Comparison of ENCODE assay signal across 15 cellular contexts in the genomic region with DNA sequence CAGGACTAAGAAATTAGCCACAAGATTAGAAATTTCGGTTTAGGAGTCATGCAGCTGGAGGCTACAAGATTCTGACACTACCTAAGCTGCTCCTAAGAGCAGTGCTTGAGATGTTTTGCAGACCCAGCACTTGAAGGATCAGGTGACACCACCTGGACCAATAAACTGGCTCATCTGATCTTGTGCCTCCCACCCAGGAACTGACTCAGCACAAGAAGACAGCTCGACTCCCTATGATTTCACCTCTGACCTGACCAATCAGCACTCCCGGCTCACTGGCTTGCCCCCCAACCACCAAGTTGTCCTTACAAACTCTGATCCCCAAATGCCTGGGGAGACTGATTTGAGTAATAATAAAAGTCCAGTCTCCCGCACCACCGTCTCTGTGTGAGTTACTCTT.
A peak's percentile ranks its signal among the peaks of the same experiment; 100 is the strongest.
DNase-seq lines count a peak whose midpoint lies in the region; ATAC-seq, FAIRE-seq and TF ChIP-seq lines count a peak whose summit lies in the region.
"Had no signal": no experiment of that assay in that cellular context is flagged by ENCODE, and none has a peak within 500 bp of the region (broad histone marks: within the 10 kb centered on the region; RNA-seq: fewer than 3 reads in every experiment).

No MANE protein-coding gene starts in this region.

- no peak for TF ChIP-seq EP300 in H1 (IDR thresholded peaks at IDR 0.05; ENCODE audit: borderline replicate concordance in 1 of 2, low read depth in 2 of 2, low read length in 2 of 2)

- DNase-seq in stimulated activated CD4-positive, alpha-beta T cell treated with anti-CD3 and anti-CD28 coated beads, Interleukin-15, amount 100 ng/mL, for 24 hours: peak; percentile 3
- no peak for DNase-seq in stimulated activated CD4-positive, alpha-beta T cell treated with anti-CD3 and anti-CD28 coated beads, Interleukin-2, amount 100 ng/mL, for 24 hours
- DNase-seq in NB4 (ENCODE audit: low read depth): peak; percentile 63
- DNase-seq in H1 (ENCODE audit: low read depth in 1 of 2, low spot score in 2 of 2): peak in 1 of 2 experiments; percentile 61
- no peak for DNase-seq in NCI-H2227 treated with DMSO at 0.1 percent for 48 hours (lab: John Stamatoyannopoulos, UW)
- no peak for DNase-seq in lower lobe of right lung
- DNase-seq: activated B cell treated with CpG ODN at 0.5 μM for 24 hours; activated T-cell treated with anti-CD3 and anti-CD28 coated beads, Interleukin-2, amount 50 U/mL, for 72 hours; aorta; Caco-2; NCI-H2081 treated with DMSO at 0.1 percent for 48 hours; pancreas had no signal

- peak overlapping the region; percentile 60; the same call in 1 of the 2 replicates for H3K27ac ChIP-seq in H1 (ENCODE audit: low read depth, low read length)
- H3K27ac ChIP-seq in lower lobe of right lung: no peak overlapping the region
- H3K27ac ChIP-seq: pancreas, tibial nerve had no signal

- H3K4me1 ChIP-seq in H1 (replicated peaks in 1 of 4; ENCODE audit: control insufficient read depth in 3 of 4, insufficient read depth in 4 of 4, low read length in 3 of 4) (peaks cover 2 to 21% (median 18%) of the 10 kb centered on the region in 4 experiments; a peak in 5 of 7 replicates), lower lobe of right lung (peaks cover 6% of the 10 kb centered on the region)
- H3K4me1 ChIP-seq: Caco-2, pancreas had no signal

- H3K27me3 ChIP-seq in H1 (replicated peaks in 1 of 4; ENCODE audit: control insufficient read depth in 3 of 4, extremely low read depth in 1 of 4, insufficient read depth in 3 of 4, low read length in 3 of 4) (no peaks in the 10 kb centered on the region), lower lobe of right lung (ENCODE audit: low read depth) (no peaks in the 10 kb centered on the region)
- H3K27me3 ChIP-seq: pancreas, tibial nerve had no signal

- H3K18ac ChIP-seq in H1 (ENCODE audit: extremely low read depth, low read length): no peak overlapping the region

- H2BK120ac ChIP-seq in H1 (replicated peaks; ENCODE audit: low read depth, low read length): no peak overlapping the region

- no peak overlapping the region for H3K4ac ChIP-seq in H1 (replicated peaks; ENCODE audit: insufficient read length, low read depth, low read length)

- H3K4me2 ChIP-seq in H1 (ENCODE audit: insufficient read depth in 1 of 2, low read depth in 2 of 2, low read length in 2 of 2): peak overlapping the region in 1 of 2 experiments; percentile 22; a peak in 1 of 4 replicates

- intact Hi-C loops in lower lobe of right lung (cut with DNase I): no loop called here

- no peak overlapping the region for H3K23ac ChIP-seq in H1 (ENCODE audit: insufficient read length)

- H2AK5ac ChIP-seq in H1 (ENCODE audit: low read depth, low read length): 0 out of 2 replicates have a peak overlapping the region, but pooled peaks have one; percentile 8

- POLR2A ChIA-PET in H1 (lab: Charles Lee; ENCODE audit: partially characterized antibody): interaction anchor here (0.6 kb wide), 1 partner anchor 13 kb away, joined by 3 read pairs; no protein-coding TSS in a partner anchor

- TF ChIP-seq POLR2A in NB4 (IDR thresholded peaks at IDR 0.05; ENCODE audit: extremely low read depth, insufficient read length) (no peak), H1 (IDR thresholded peaks at IDR 0.05; ENCODE audit: control extremely low read depth in 1 of 2, low read depth in 2 of 2, low read length in 2 of 2) (peak in 1 of 2 experiments; percentile 50; a peak in 1 of 3 replicates)

- TF ChIP-seq CTCF in NB4 (IDR thresholded peaks at IDR 0.05; ENCODE audit: low read depth, low read length): no peak
- no peak for TF ChIP-seq CTCF in H1 (IDR thresholded peaks at IDR 0.05; ENCODE audit: control extremely low read depth in 1 of 3, insufficient read depth in 1 of 3, low read depth in 1 of 3, low read length in 3 of 3)
- no peak for TF ChIP-seq CTCF in lower lobe of right lung (IDR thresholded peaks at IDR 0.05)

- H2BK20ac ChIP-seq in H1 (ENCODE audit: low read length): peak overlapping the region; percentile 37; the same call in 1 of the 2 replicates

- 63% methylated on average over 5 of the region's 5 CpGs; no CpG with 5 or more reads in 1 of the 2 experiments for WGBS in H1 (ENCODE audit: extremely low coverage in 1 of 2, insufficient coverage in 1 of 2, insufficient read length in 1 of 2, insufficient replicate concordance in 2 of 2, low coverage in 1 of 2, low lambda C conversion rate in 2 of 2, missing lambda C conversion rate in 1 of 2), 2 experiments

- H3K56ac ChIP-seq in H1 (replicated peaks; ENCODE audit: insufficient read length, low read depth, low read length): no peak overlapping the region

- H2AFZ ChIP-seq in H1 (ENCODE audit: low read length): no peak overlapping the region

- CTCF ChIA-PET in H1 (lab: Charles Lee; ENCODE audit: partially characterized antibody): interaction anchor here (0.7 to 6.5 kb wide), 5 partner anchors 16 to 271 kb away, joined by 3 to 93 read pairs (median 10); no protein-coding TSS in a partner anchor

- no peak overlapping the region for H2BK15ac ChIP-seq in H1 (ENCODE audit: low read length)

- H3K36me3 ChIP-seq in H1 (ENCODE audit: control insufficient read depth in 2 of 4, insufficient read depth in 4 of 4, low read length in 3 of 4): no peaks in the 10 kb centered on the region
- H3K36me3 ChIP-seq in lower lobe of right lung: no peaks in the 10 kb centered on the region
- H3K36me3 ChIP-seq: pancreas, tibial nerve had no signal

- no peak overlapping the region for H2BK12ac ChIP-seq in H1 (ENCODE audit: low read depth, low read length)

- TF ChIP-seq RAD21 in H1 (IDR thresholded peaks at IDR 0.05 in 1 of 2, conservative IDR thresholded peaks at IDR 0.05 in 1 of 2; ENCODE audit: low read depth in 2 of 2, low read length in 2 of 2): no peak

- no peak for ATAC-seq in GM18519 (IDR thresholded peaks at IDR 0.05; ENCODE audit: low FRiP score, unreplicated experiment)
- no peak for ATAC-seq in lower lobe of right lung
- no peak for ATAC-seq in GM18498 (IDR thresholded peaks at IDR 0.05; ENCODE audit: unreplicated experiment)
- ATAC-seq: pancreas had no signal

- H3K9me3 ChIP-seq in H1 (ENCODE audit: insufficient read depth in 2 of 2, low read depth in 1 of 2, low read length in 1 of 2): no peaks in the 10 kb centered on the region
- no peaks in the 10 kb centered on the region for H3K9me3 ChIP-seq in lower lobe of right lung
- H3K9me3 ChIP-seq: Caco-2, pancreas, tibial nerve had no signal

- no peak overlapping the region for H3K4me3 ChIP-seq in NB4 (ENCODE audit: low read depth, low read length)
- H3K4me3 ChIP-seq in H1 (ENCODE audit: extremely low read depth in 1 of 4, insufficient read depth in 2 of 4, low read depth in 3 of 4, low read length in 4 of 4): no peak overlapping the region
- no peak overlapping the region for H3K4me3 ChIP-seq in lower lobe of right lung
- H3K4me3 ChIP-seq: pancreas, tibial nerve had no signal

- no peaks in the 10 kb centered on the region for H3K23me2 ChIP-seq in H1 (ENCODE audit: low read depth, low read length)

- H4K8ac ChIP-seq in H1 (ENCODE audit: extremely low read depth, insufficient read depth, low read length): no peak overlapping the region

- H4K20me1 ChIP-seq in H1 (replicated peaks in 1 of 2; ENCODE audit: control insufficient read depth in 1 of 2, insufficient read depth in 2 of 2, low read length in 2 of 2): no peaks in the 10 kb centered on the region

- H3K9ac ChIP-seq in H1 (replicated peaks in 1 of 4; ENCODE audit: extremely low read depth in 1 of 4, low read depth in 3 of 4, low read length in 3 of 4): no peak overlapping the region

- H3K79me1 ChIP-seq in H1 (ENCODE audit: low read depth, low read length): no peaks in the 10 kb centered on the region

- H4K5ac ChIP-seq in H1 (ENCODE audit: insufficient read length, low read depth, low read length): no peak overlapping the region

- H2BK5ac ChIP-seq in H1 (ENCODE audit: low read depth, low read length): peak overlapping the region; percentile 81

- no peak overlapping the region for H4K91ac ChIP-seq in H1 (replicated peaks; ENCODE audit: insufficient read length, low read length)

- FAIRE-seq in H1 (lab: Jason Lieb, UNC): peak; percentile 91
- FAIRE-seq: pancreas had no signal

- no peak overlapping the region for H3K14ac ChIP-seq in H1 (ENCODE audit: insufficient read length)

- H3K79me2 ChIP-seq in H1 (ENCODE audit: control insufficient read depth in 1 of 2, insufficient read depth in 2 of 2, low read length in 2 of 2): no peaks in the 10 kb centered on the region

TF ChIP-seq in H1, 55 proteins besides CTCF, POLR2A, EP300 and RAD21:
- peak; percentile 79 for TF ChIP-seq MAFK (IDR thresholded peaks at IDR 0.05; ENCODE audit: low read depth, low read length)
- TF ChIP-seq NANOG (IDR thresholded peaks at IDR 0.05; ENCODE audit: insufficient read depth, low read depth, low read length, poor library complexity, severe bottlenecking): no peak
- TF ChIP-seq BACH1 (IDR thresholded peaks at IDR 0.05; ENCODE audit: low read length): peak; percentile 78
- TF ChIP-seq, protein P1, sequence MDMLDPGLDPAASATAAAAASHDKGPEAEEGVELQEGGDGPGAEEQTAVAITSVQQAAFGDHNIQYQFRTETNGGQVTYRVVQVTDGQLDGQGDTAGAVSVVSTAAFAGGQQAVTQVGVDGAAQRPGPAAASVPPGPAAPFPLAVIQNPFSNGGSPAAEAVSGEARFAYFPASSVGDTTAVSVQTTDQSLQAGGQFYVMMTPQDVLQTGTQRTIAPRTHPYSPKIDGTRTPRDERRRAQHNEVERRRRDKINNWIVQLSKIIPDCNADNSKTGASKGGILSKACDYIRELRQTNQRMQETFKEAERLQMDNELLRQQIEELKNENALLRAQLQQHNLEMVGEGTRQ (IDR thresholded peaks at IDR 0.05; ENCODE audit: low read length): peak; percentile 32; the same call in 1 of the 2 replicates
- TF ChIP-seq TAF1 (IDR thresholded peaks at IDR 0.05; ENCODE audit: low read depth, low read length): peak; percentile 55; the same call in 1 of the 2 replicates
- TF ChIP-seq CEBPB (IDR thresholded peaks at IDR 0.05; ENCODE audit: low read depth, low read length): no peak
- 0 out of 2 replicates have a peak, but pooled peaks have one; percentile 15 for TF ChIP-seq SP1 (IDR thresholded peaks at IDR 0.05; ENCODE audit: low read depth, low read length)
TF ChIP-seq in H1: peak in this region for 5.

Comparison
In these comparisons a context has a peak if more than half of its experiments do, and no peak if none do; other contexts are left out.
1. DNase-seq: peak in stimulated activated CD4-positive, alpha-beta T cell treated with anti-CD3 and anti-CD28 coated beads, Interleukin-15, amount 100 ng/mL, for 24 hours (single experiment) and NB4 (single experiment); none in stimulated activated CD4-positive, alpha-beta T cell treated with anti-CD3 and anti-CD28 coated beads, Interleukin-2, amount 100 ng/mL, for 24 hours (0 of 2), NCI-H2227 treated with DMSO at 0.1 percent for 48 hours (single experiment) and lower lobe of right lung (single experiment).